In the genomic region with DNA sequence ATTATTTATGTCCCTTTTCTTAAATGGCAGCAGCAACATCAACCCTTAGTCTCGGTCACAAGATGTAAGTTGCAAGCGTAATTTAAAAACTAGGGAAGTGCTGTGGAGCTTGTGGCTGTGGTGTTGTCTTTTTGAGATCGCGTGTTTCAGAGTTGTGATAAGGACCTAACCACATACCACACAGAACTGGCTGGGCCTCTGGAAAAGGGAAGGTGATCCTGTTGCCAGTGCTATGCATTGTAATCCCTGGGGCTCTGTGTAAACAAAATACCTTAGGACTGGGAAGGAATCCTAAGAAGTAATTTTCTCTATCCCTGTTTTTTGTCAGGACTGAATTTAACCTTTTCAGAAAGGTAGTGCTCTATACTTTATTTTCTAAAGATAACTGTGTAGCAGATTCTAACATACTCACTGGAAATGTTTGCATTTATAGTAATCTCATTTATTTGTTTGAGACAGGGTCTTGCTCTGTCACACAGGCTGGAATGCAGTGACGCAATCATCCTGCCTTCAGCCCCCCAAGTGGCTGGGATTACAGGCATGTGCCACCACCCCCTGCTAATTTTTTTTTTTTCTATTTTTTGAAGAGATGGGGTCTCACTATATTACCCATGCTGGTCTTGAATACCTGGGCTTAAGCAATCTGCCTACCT, we compare ENCODE assay signal across 9 cellular contexts.
DNase-seq lines count a peak whose midpoint lies in the region; ATAC-seq and TF ChIP-seq lines count a peak whose summit lies in the region.
"Had no signal": no experiment of that assay in that cellular context is flagged by ENCODE, and none has a peak within 500 bp of the region (broad histone marks: within the 10 kb centered on the region; RNA-seq: fewer than 3 reads in every experiment).

No MANE protein-coding gene starts in this region.

- DNase-seq in NOMO-1 treated with dmso at 0.1 percent for 144 hours (lab: John Stamatoyannopoulos, UW; ENCODE audit: unreplicated experiment) (peak; percentile 94), epithelial cell of esophagus (ENCODE audit: low read depth) (peak; percentile 5), neural progenitor cell (ENCODE audit: low spot score) (peak; percentile 76), NCI-H2107 treated with DMSO at 0.1 percent for 48 hours (lab: John Stamatoyannopoulos, UW; ENCODE audit: unreplicated experiment) (no peak)
- DNase-seq in activated CD4-positive, alpha-beta T cell treated with anti-CD3 and anti-CD28 coated beads for 1 hour, result no peak
- DNase-seq: colonic mucosa had no signal

- H3K27me3 ChIP-seq in neural progenitor cell, result no peaks in the 10 kb centered on the region
- H3K27me3 ChIP-seq: colonic mucosa had no signal

- H3K9me3 Mint-ChIP-seq in neural progenitor cell, result no peaks in the 10 kb centered on the region

- no peak overlapping the region for H3K4me3 Mint-ChIP-seq in neural progenitor cell

- no peaks in the 10 kb centered on the region for H4K20me1 ChIP-seq in neural progenitor cell (ENCODE audit: low read depth)

- no peak overlapping the region for H3K9ac ChIP-seq in neural progenitor cell

- no peaks in the 10 kb centered on the region for H3K9me3 ChIP-seq in HEK293 (ENCODE audit: control insufficient read depth, insufficient read depth, low read depth, low read length)
- no peaks in the 10 kb centered on the region for H3K9me3 ChIP-seq in neural progenitor cell (ENCODE audit: low read depth)
- H3K9me3 ChIP-seq: colonic mucosa had no signal

- peak overlapping the region; percentile 59 for H3K4me2 ChIP-seq in neural progenitor cell

- CTCF ChIA-PET in HEK293 (lab: Yijun Ruan, JAX), result interaction anchor here (3.0 kb wide), 1 partner anchor 35 kb away, joined by 13 read pairs; no protein-coding TSS in a partner anchor

- TF ChIP-seq CTCF in HEK293 (tag by site-specific recombination; IDR thresholded peaks at IDR 0.05) (no peak), epithelial cell of esophagus (IDR thresholded peaks at IDR 0.05; ENCODE audit: insufficient read depth, low read depth, low read length, missing control alignments) (no peak), neural progenitor cell (IDR thresholded peaks at IDR 0.05) (no peak)

- POLR2A ChIA-PET in HEK293 (lab: Yijun Ruan, JAX), result interaction anchor here (0.7 kb wide), 1 partner anchor 16 kb away, joined by 4 read pairs; no protein-coding TSS in a partner anchor

- no peaks in the 10 kb centered on the region for H3K36me3 ChIP-seq in HEK293 (ENCODE audit: control insufficient read depth in 2 of 2, insufficient read depth in 1 of 2, low read length in 2 of 2)
- no peaks in the 10 kb centered on the region for H3K36me3 ChIP-seq in neural progenitor cell
- H3K36me3 ChIP-seq: colonic mucosa had no signal

- peaks cover 4% of the 10 kb centered on the region for H3K27me3 Mint-ChIP-seq in neural progenitor cell (ENCODE audit: insufficient read depth, low read depth)

- peak overlapping the region; percentile 16 for H3K27ac Mint-ChIP-seq in neural progenitor cell

- no peak for ATAC-seq in GM21717 (IDR thresholded peaks at IDR 0.05; ENCODE audit: unreplicated experiment)
- ATAC-seq in HG02852 (IDR thresholded peaks at IDR 0.05; ENCODE audit: unreplicated experiment), result no peak

- peaks cover 9% of the 10 kb centered on the region for H3F3A ChIP-seq in neural progenitor cell (ENCODE audit: low read depth)

- H3K4me1 Mint-ChIP-seq in neural progenitor cell, result peaks cover 34% of the 10 kb centered on the region

- H3K4me3 ChIP-seq in HEK293 (ENCODE audit: low read depth, low read length) (no peak overlapping the region), epithelial cell of esophagus (ENCODE audit: low read length) (no peak overlapping the region), neural progenitor cell (peak overlapping the region; percentile 5)
- H3K4me3 ChIP-seq: colonic mucosa had no signal

- no peaks in the 10 kb centered on the region for H3K79me2 ChIP-seq in neural progenitor cell (ENCODE audit: low read depth)

- H2AFZ ChIP-seq in neural progenitor cell (replicated peaks), result no peak overlapping the region

- no peak overlapping the region for H3K27ac ChIP-seq in HEK293 (ENCODE audit: extremely low read depth, low read depth, low read length)
- peak overlapping the region; percentile 59 for H3K27ac ChIP-seq in neural progenitor cell
- H3K27ac ChIP-seq: colonic mucosa had no signal

- H3K4me1 ChIP-seq in HEK293 (ENCODE audit: control insufficient read depth, insufficient read depth, low read length) (peaks cover 19% of the 10 kb centered on the region), neural progenitor cell (peaks cover 30% of the 10 kb centered on the region)
- H3K4me1 ChIP-seq: colonic mucosa had no signal

- peaks cover 4% of the 10 kb centered on the region for H3K36me3 Mint-ChIP-seq in neural progenitor cell

TF ChIP-seq in HEK293, 187 proteins besides CTCF, POLR2A, EP300 and RAD21 (continues in another document):
- no peak for TF ChIP-seq ZNF529 (tag by site-specific recombination; IDR thresholded peaks at IDR 0.05; ENCODE audit: insufficient replicate concordance)
- TF ChIP-seq, protein P1, sequence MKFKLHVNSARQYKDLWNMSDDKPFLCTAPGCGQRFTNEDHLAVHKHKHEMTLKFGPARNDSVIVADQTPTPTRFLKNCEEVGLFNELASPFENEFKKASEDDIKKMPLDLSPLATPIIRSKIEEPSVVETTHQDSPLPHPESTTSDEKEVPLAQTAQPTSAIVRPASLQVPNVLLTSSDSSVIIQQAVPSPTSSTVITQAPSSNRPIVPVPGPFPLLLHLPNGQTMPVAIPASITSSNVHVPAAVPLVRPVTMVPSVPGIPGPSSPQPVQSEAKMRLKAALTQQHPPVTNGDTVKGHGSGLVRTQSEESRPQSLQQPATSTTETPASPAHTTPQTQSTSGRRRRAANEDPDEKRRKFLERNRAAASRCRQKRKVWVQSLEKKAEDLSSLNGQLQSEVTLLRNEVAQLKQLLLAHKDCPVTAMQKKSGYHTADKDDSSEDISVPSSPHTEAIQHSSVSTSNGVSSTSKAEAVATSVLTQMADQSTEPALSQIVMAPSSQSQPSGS (tag by site-specific recombination; IDR thresholded peaks at IDR 0.05; ENCODE audit: low read depth), result 0 out of 2 replicates have a peak, but pooled peaks have one; percentile 18
- TF ChIP-seq ZNF341 (tag by site-specific recombination; IDR thresholded peaks at IDR 0.05; ENCODE audit: low read depth), result peak; percentile 85
- TF ChIP-seq SCRT1 (tag by site-specific recombination; IDR thresholded peaks at IDR 0.05; ENCODE audit: borderline replicate concordance), result no peak; the same call in 1 of the 2 replicates
- TF ChIP-seq ZNF10 (tag by site-specific recombination; IDR thresholded peaks at IDR 0.05), result 0 out of 2 replicates have a peak, but pooled peaks have one; percentile 7
- TF ChIP-seq ZNF600 (tag by site-specific recombination; IDR thresholded peaks at IDR 0.05), result peak; percentile 84; the same call in 1 of the 2 replicates
- TF ChIP-seq KLF9 (tag by site-specific recombination; IDR thresholded peaks at IDR 0.05; ENCODE audit: low read depth), result no peak
- TF ChIP-seq, protein P2, sequence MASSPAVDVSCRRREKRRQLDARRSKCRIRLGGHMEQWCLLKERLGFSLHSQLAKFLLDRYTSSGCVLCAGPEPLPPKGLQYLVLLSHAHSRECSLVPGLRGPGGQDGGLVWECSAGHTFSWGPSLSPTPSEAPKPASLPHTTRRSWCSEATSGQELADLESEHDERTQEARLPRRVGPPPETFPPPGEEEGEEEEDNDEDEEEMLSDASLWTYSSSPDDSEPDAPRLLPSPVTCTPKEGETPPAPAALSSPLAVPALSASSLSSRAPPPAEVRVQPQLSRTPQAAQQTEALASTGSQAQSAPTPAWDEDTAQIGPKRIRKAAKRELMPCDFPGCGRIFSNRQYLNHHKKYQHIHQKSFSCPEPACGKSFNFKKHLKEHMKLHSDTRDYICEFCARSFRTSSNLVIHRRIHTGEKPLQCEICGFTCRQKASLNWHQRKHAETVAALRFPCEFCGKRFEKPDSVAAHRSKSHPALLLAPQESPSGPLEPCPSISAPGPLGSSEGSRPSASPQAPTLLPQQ (tag by site-specific recombination; IDR thresholded peaks at IDR 0.05), result 0 out of 2 replicates have a peak, but pooled peaks have one; percentile 11
- TF ChIP-seq SCRT2 (tag by site-specific recombination; IDR thresholded peaks at IDR 0.05), result 0 out of 2 replicates have a peak, but pooled peaks have one; percentile 10
- no peak for TF ChIP-seq YY1 (tag by site-specific recombination; IDR thresholded peaks at IDR 0.05)
- peak; percentile 91 for TF ChIP-seq GLIS1 (tag by site-specific recombination; IDR thresholded peaks at IDR 0.05)
- peak; percentile 59 for TF ChIP-seq PRDM1 (tag by site-specific recombination; IDR thresholded peaks at IDR 0.05)
- TF ChIP-seq, protein P3, sequence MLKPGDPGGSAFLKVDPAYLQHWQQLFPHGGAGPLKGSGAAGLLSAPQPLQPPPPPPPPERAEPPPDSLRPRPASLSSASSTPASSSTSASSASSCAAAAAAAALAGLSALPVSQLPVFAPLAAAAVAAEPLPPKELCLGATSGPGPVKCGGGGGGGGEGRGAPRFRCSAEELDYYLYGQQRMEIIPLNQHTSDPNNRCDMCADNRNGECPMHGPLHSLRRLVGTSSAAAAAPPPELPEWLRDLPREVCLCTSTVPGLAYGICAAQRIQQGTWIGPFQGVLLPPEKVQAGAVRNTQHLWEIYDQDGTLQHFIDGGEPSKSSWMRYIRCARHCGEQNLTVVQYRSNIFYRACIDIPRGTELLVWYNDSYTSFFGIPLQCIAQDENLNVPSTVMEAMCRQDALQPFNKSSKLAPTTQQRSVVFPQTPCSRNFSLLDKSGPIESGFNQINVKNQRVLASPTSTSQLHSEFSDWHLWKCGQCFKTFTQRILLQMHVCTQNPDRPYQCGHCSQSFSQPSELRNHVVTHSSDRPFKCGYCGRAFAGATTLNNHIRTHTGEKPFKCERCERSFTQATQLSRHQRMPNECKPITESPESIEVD (tag by site-specific recombination; IDR thresholded peaks at IDR 0.05), result peak; percentile 65
- no peak for TF ChIP-seq ZNF747 (tag by site-specific recombination; IDR thresholded peaks at IDR 0.05)

Comparison
In these comparisons a context has a peak if more than half of its experiments do, and no peak if none do; other contexts are left out.
1. DNase-seq: peak in NOMO-1 treated with dmso at 0.1 percent for 144 hours (single experiment), epithelial cell of esophagus (single experiment) and neural progenitor cell (single experiment); none in NCI-H2107 treated with DMSO at 0.1 percent for 48 hours (single experiment) and activated CD4-positive, alpha-beta T cell treated with anti-CD3 and anti-CD28 coated beads for 1 hour (single experiment).